Comparison of ENCODE assay signal across 8 cellular contexts in genomic region chr6:25961619-25962367, GRCh38. TPM values are rescaled to one million over a fixed set of nuclear protein-coding genes. Genes with fewer than 3 reads are reported as not detected.
DNase-seq lines count a peak whose midpoint lies in the region; ATAC-seq and TF ChIP-seq lines count a peak whose summit lies in the region.

No MANE protein-coding gene starts in this region.

- peaks cover 82% of the 10 kb centered on the region for H3K4me1 Mint-ChIP-seq in activated naive CD8-positive, alpha-beta T cell treated with anti-CD3 and anti-CD28 coated beads, Interleukin-2, amount 50 U/mL, for 24 hours
- peaks cover 63% of the 10 kb centered on the region for H3K4me1 Mint-ChIP-seq in memory B cell

- H3K4me3 ChIP-seq in A673 (ENCODE audit: low read depth, low read length, poor library complexity, severe bottlenecking), result peak overlapping the region; percentile 61

- H3K36me3 ChIP-seq in A673 (ENCODE audit: insufficient read depth, low read length, poor library complexity, severe bottlenecking), result peaks cover 8% of the 10 kb centered on the region

- H3K36me3 Mint-ChIP-seq in activated naive CD8-positive, alpha-beta T cell treated with anti-CD3 and anti-CD28 coated beads, Interleukin-2, amount 50 U/mL, for 24 hours (ENCODE audit: low read depth), result peaks cover 39% of the 10 kb centered on the region
- H3K36me3 Mint-ChIP-seq in memory B cell, result peaks cover 15% of the 10 kb centered on the region

- no peaks in the 10 kb centered on the region for H3K9me3 ChIP-seq in A673 (ENCODE audit: low read depth, low read length, poor library complexity, severe bottlenecking)

- intact Hi-C loops in A673 (cut with micrococcal nuclease; ENCODE audit: unreplicated experiment), result no loop called here

- H3K9me3 Mint-ChIP-seq in activated naive CD8-positive, alpha-beta T cell treated with anti-CD3 and anti-CD28 coated beads, Interleukin-2, amount 50 U/mL, for 24 hours, result peaks cover 28% of the 10 kb centered on the region
- peaks cover 1% of the 10 kb centered on the region for H3K9me3 Mint-ChIP-seq in memory B cell

- CTCF ChIA-PET in A673 (lab: Charles Lee), result no interaction called here

- ATAC-seq in HG02759 (IDR thresholded peaks at IDR 0.05; ENCODE audit: unreplicated experiment) (peak; percentile 5), memory B cell (ENCODE audit: low read depth) (no peak), GM19328 (IDR thresholded peaks at IDR 0.05; ENCODE audit: unreplicated experiment) (no peak), GM19452 (IDR thresholded peaks at IDR 0.05; ENCODE audit: unreplicated experiment) (no peak)
- no peak for ATAC-seq in activated naive CD8-positive, alpha-beta T cell treated with anti-CD3 and anti-CD28 coated beads, Interleukin-2, amount 50 U/mL, for 24 hours

- peak overlapping the region; percentile 92 for H3K4me3 Mint-ChIP-seq in activated naive CD8-positive, alpha-beta T cell treated with anti-CD3 and anti-CD28 coated beads, Interleukin-2, amount 50 U/mL, for 24 hours
- peak overlapping the region; percentile 99 for H3K4me3 Mint-ChIP-seq in memory B cell

- TSS peak; percentile 88 for BruUV-seq in A673 (replicated peaks; lab: Mats Ljungman, UMichigan)

- peaks cover 15% of the 10 kb centered on the region for H3K4me1 ChIP-seq in A673 (ENCODE audit: insufficient read depth, low read length, poor library complexity, severe bottlenecking)

- peak overlapping the region; percentile 97 for H3K27ac Mint-ChIP-seq in activated naive CD8-positive, alpha-beta T cell treated with anti-CD3 and anti-CD28 coated beads, Interleukin-2, amount 50 U/mL, for 24 hours
- H3K27ac Mint-ChIP-seq in memory B cell, result peak overlapping the region; percentile 98

- H3K27ac ChIP-seq in A673 (ENCODE audit: low read depth, low read length, poor library complexity, severe bottlenecking), result peak overlapping the region; percentile 95

- DNase-seq in A673 (ENCODE audit: low spot score) (no peak), memory B cell (ENCODE audit: low spot score in 2 of 2) (no peak), nucleus accumbens (lab: John Stamatoyannopoulos, UW) (no peak)
- no peak for DNase-seq in activated naive CD8-positive, alpha-beta T cell treated with anti-CD3 and anti-CD28 coated beads, Interleukin-2, amount 50 U/mL, for 24 hours
- no peak for DNase-seq in stimulated activated CD8-positive, alpha-beta memory T cell treated with anti-CD3 and anti-CD28 coated beads, Interleukin-4, amount 100 ng/mL, for 48 hours

- POLR2A ChIA-PET in A673 (lab: Charles Lee; ENCODE audit: low non-redundant PET), result no interaction called here

- H3K27me3 ChIP-seq in A673 (replicated peaks; ENCODE audit: insufficient read depth, low read depth, low read length, poor library complexity), result no peaks in the 10 kb centered on the region

- H3K27me3 Mint-ChIP-seq in activated naive CD8-positive, alpha-beta T cell treated with anti-CD3 and anti-CD28 coated beads, Interleukin-2, amount 50 U/mL, for 24 hours, result no peaks in the 10 kb centered on the region
- H3K27me3 Mint-ChIP-seq in memory B cell, result no peaks in the 10 kb centered on the region

- no peak for TF ChIP-seq CTCF in A673 (conservative IDR thresholded peaks at IDR 0.05; ENCODE audit: low read depth, low read length)

RNA-seq across cellular contexts. Expression of gene TRIM38, which starts 0.8 kb away (rescaled TPM):
- 8.9 and 9.7 TPM in 2 replicates for total RNA-seq in A673 (2021)

RNA-seq across cellular contexts. Expression of gene SLC17A2, which starts 31.3 kb away (rescaled TPM):
- total RNA-seq in A673 (2021), result not detected in 2 replicates
